Comparison of ENCODE assay signal across 15 cellular contexts in genomic region chr7:7254319-7254718, GRCh38.
DNase-seq lines count a peak whose midpoint lies in the region; ATAC-seq and TF ChIP-seq lines count a peak whose summit lies in the region.
"Had no signal": no experiment of that assay in that cellular context is flagged by ENCODE, and none has a peak within 500 bp of the region (broad histone marks: within the 10 kb centered on the region; RNA-seq: fewer than 3 reads in every experiment).

No MANE protein-coding gene starts in this region.

- H3K4me2 ChIP-seq in OCI-LY1 (ENCODE audit: low read length): no peak overlapping the region

- H3K27me3 Mint-ChIP-seq in CD8-positive, alpha-beta T cell (ENCODE audit: low read depth): no peaks in the 10 kb centered on the region
- H3K27me3 Mint-ChIP-seq in naive thymus-derived CD4-positive, alpha-beta T cell: no peaks in the 10 kb centered on the region
- H3K27me3 Mint-ChIP-seq: CD8-positive, alpha-beta memory T cell; IgD-negative memory B cell had no signal

- 93% methylated on average over 2 of the region's 2 CpGs for WGBS in esophagus muscularis mucosa

- intact Hi-C loops in CD8-positive, alpha-beta T cell (cut with DNase I, micrococcal nuclease): loop anchor here in 1 of 2 experiments (10.0 kb wide), 1 partner anchor 150 kb away; no protein-coding TSS in a partner anchor
- intact Hi-C loops in esophagus muscularis mucosa (cut with DNase I): no loop called here
- intact Hi-C loops in naive thymus-derived CD4-positive, alpha-beta T cell (cut with micrococcal nuclease): no loop called here

- no peaks in the 10 kb centered on the region for H4K20me1 ChIP-seq in OCI-LY1 (ENCODE audit: insufficient read depth, low read length)

- no peaks in the 10 kb centered on the region for H3K9me2 ChIP-seq in OCI-LY1 (ENCODE audit: low read depth, low read length)

- peaks cover 28% of the 10 kb centered on the region for H3K36me3 Mint-ChIP-seq in CD8-positive, alpha-beta T cell
- H3K36me3 Mint-ChIP-seq in naive thymus-derived CD4-positive, alpha-beta T cell: peaks cover 0 to 42% (median 15%) of the 10 kb centered on the region in 5 donors
- H3K36me3 Mint-ChIP-seq: IgD-negative memory B cell had no signal

- no peaks in the 10 kb centered on the region for H3K79me2 ChIP-seq in OCI-LY1 (ENCODE audit: insufficient read depth, low read length)

- peaks cover 23% of the 10 kb centered on the region for H3K4me1 ChIP-seq in CD8-positive, alpha-beta T cell (ENCODE audit: insufficient read depth, low read length)
- peaks cover 100% of the 10 kb centered on the region for H3K4me1 ChIP-seq in OCI-LY1 (ENCODE audit: insufficient read depth, low read length, severe bottlenecking)
- peaks cover 0 to 6% (median 3%) of the 10 kb centered on the region in 4 donors for H3K4me1 ChIP-seq in esophagus muscularis mucosa
- peaks cover 8 to 14% of the 10 kb centered on the region in 2 donors for H3K4me1 ChIP-seq in naive thymus-derived CD4-positive, alpha-beta T cell (ENCODE audit: control insufficient read depth in 2 of 2, insufficient read depth in 2 of 2, low read length in 2 of 2)
- H3K4me1 ChIP-seq: BE2C had no signal

- H3K9ac ChIP-seq in OCI-LY1 (ENCODE audit: low read length): no peak overlapping the region

- H2AFZ ChIP-seq in OCI-LY1 (ENCODE audit: low read length): no peak overlapping the region

- H3K4me3 ChIP-seq in CD8-positive, alpha-beta T cell (ENCODE audit: low read depth, low read length): no peak overlapping the region
- H3K4me3 ChIP-seq in OCI-LY1 (ENCODE audit: low read depth, low read length, poor library complexity, severe bottlenecking) (no peak overlapping the region), esophagus muscularis mucosa (no peak overlapping the region)
- H3K4me3 ChIP-seq in naive thymus-derived CD4-positive, alpha-beta T cell (ENCODE audit: low read length): no peak overlapping the region

- POLR2A ChIA-PET in CD8-positive, alpha-beta T cell (lab: Charles Lee): no interaction called here
- POLR2A ChIA-PET in naive thymus-derived CD4-positive, alpha-beta T cell (lab: Charles Lee): interaction anchor here (0.7 kb wide), 1 partner anchor 10 kb away, joined by 3 read pairs; no protein-coding TSS in a partner anchor

- DNase-seq in CD8-positive, alpha-beta T cell: no peak
- peak; percentile 10 for DNase-seq in esophagus muscularis mucosa (ENCODE audit: extremely low spot score)
- DNase-seq in naive thymus-derived CD4-positive, alpha-beta T cell: no peak
- DNase-seq in effector CD8-positive, alpha-beta T cell (lab: John Stamatoyannopoulos, UW): no peak
- DNase-seq in GM20000 (ENCODE audit: low spot score): no peak
- DNase-seq: BE2C; CD8-positive, alpha-beta memory T cell; GF-D8; GOT3; HCEC 1CT; HFFc6 had no signal

- no peak overlapping the region for H3K27ac ChIP-seq in CD8-positive, alpha-beta T cell (ENCODE audit: low read depth, low read length)
- H3K27ac ChIP-seq in OCI-LY1 (ENCODE audit: low read depth, low read length, poor library complexity, severe bottlenecking) (peak overlapping the region; percentile 99), esophagus muscularis mucosa (replicated peaks in 1 of 4) (no peak overlapping the region)
- H3K27ac ChIP-seq in naive thymus-derived CD4-positive, alpha-beta T cell (ENCODE audit: low read depth, low read length): no peak overlapping the region
- H3K27ac ChIP-seq: C4-2B had no signal

- peak overlapping the region; percentile 34 for H3K27ac Mint-ChIP-seq in CD8-positive, alpha-beta T cell
- H3K27ac Mint-ChIP-seq in naive thymus-derived CD4-positive, alpha-beta T cell: peak overlapping the region in 5 of 9 donors; percentile 44 to 92 (median 82)
- H3K27ac Mint-ChIP-seq: HFFc6 had no signal

- no peaks in the 10 kb centered on the region for H3K9me3 ChIP-seq in CD8-positive, alpha-beta T cell (ENCODE audit: low read length)
- H3K9me3 ChIP-seq in OCI-LY1 (ENCODE audit: low read length) (no peaks in the 10 kb centered on the region), esophagus muscularis mucosa (no peaks in the 10 kb centered on the region)
- no peaks in the 10 kb centered on the region for H3K9me3 ChIP-seq in naive thymus-derived CD4-positive, alpha-beta T cell (ENCODE audit: control insufficient read depth in 2 of 3, low read length in 3 of 3)
- H3K9me3 ChIP-seq: BE2C had no signal

- H3K27me3 ChIP-seq in CD8-positive, alpha-beta T cell (ENCODE audit: insufficient read depth, low read length): no peaks in the 10 kb centered on the region
- H3K27me3 ChIP-seq in OCI-LY1 (ENCODE audit: insufficient read depth, low read length): no peaks in the 10 kb centered on the region
- H3K27me3 ChIP-seq in esophagus muscularis mucosa: no peaks in the 10 kb centered on the region
- no peaks in the 10 kb centered on the region for H3K27me3 ChIP-seq in naive thymus-derived CD4-positive, alpha-beta T cell (ENCODE audit: control insufficient read depth in 2 of 2, insufficient read depth in 2 of 2, low read length in 2 of 2)
- H3K27me3 ChIP-seq: BE2C had no signal

- H3K4me3 Mint-ChIP-seq in CD8-positive, alpha-beta T cell: no peak overlapping the region
- no peak overlapping the region for H3K4me3 Mint-ChIP-seq in naive thymus-derived CD4-positive, alpha-beta T cell
- H3K4me3 Mint-ChIP-seq: CD8-positive, alpha-beta memory T cell; HFFc6 had no signal

- peaks cover 26% of the 10 kb centered on the region for H3K4me1 Mint-ChIP-seq in CD8-positive, alpha-beta T cell (ENCODE audit: low read depth)
- H3K4me1 Mint-ChIP-seq in naive thymus-derived CD4-positive, alpha-beta T cell: peaks cover 10 to 50% (median 37%) of the 10 kb centered on the region in 7 donors

- no peak for TF ChIP-seq CTCF in CD8-positive, alpha-beta T cell (IDR thresholded peaks at IDR 0.05)
- no peak for TF ChIP-seq CTCF in OCI-LY1 (IDR thresholded peaks at IDR 0.05; ENCODE audit: low read length)
- TF ChIP-seq CTCF in esophagus muscularis mucosa (IDR thresholded peaks at IDR 0.05): no peak
- TF ChIP-seq CTCF in GM20000 (IDR thresholded peaks at IDR 0.05; ENCODE audit: extremely low read depth, missing control alignments): no peak

- H3K9me3 Mint-ChIP-seq in CD8-positive, alpha-beta T cell: no peaks in the 10 kb centered on the region
- H3K9me3 Mint-ChIP-seq in naive thymus-derived CD4-positive, alpha-beta T cell: no peaks in the 10 kb centered on the region
- H3K9me3 Mint-ChIP-seq: CD8-positive, alpha-beta memory T cell; HFFc6; IgD-negative memory B cell had no signal

- no peaks in the 10 kb centered on the region for H3K36me3 ChIP-seq in CD8-positive, alpha-beta T cell (ENCODE audit: insufficient read depth, low read length)
- peaks cover 10% of the 10 kb centered on the region for H3K36me3 ChIP-seq in OCI-LY1 (ENCODE audit: insufficient read depth, low read length)
- no peaks in the 10 kb centered on the region for H3K36me3 ChIP-seq in esophagus muscularis mucosa
- peaks cover 0 to 3% (median 0%) of the 10 kb centered on the region in 3 experiments for H3K36me3 ChIP-seq in naive thymus-derived CD4-positive, alpha-beta T cell (ENCODE audit: control insufficient read depth in 2 of 3, insufficient read depth in 3 of 3, low read length in 3 of 3)
- H3K36me3 ChIP-seq: BE2C had no signal

- CTCF ChIA-PET in CD8-positive, alpha-beta T cell (lab: Charles Lee): interaction anchor here (0.5 to 1.2 kb wide), 2 partner anchors 151 to 161 kb away, joined by 4 to 5 read pairs; no protein-coding TSS in a partner anchor
- CTCF ChIA-PET in naive thymus-derived CD4-positive, alpha-beta T cell (lab: Charles Lee): interaction anchor here (0.6 kb wide), 1 partner anchor 306 kb away, joined by 4 read pairs; no protein-coding TSS in a partner anchor

- no peak for TF ChIP-seq EP300 in esophagus muscularis mucosa (IDR thresholded peaks at IDR 0.05)

- ATAC-seq in CD8-positive, alpha-beta T cell: no peak
- no peak for ATAC-seq in naive thymus-derived CD4-positive, alpha-beta T cell
- no peak for ATAC-seq in GM21390 (IDR thresholded peaks at IDR 0.05; ENCODE audit: unreplicated experiment)

- no peak for TF ChIP-seq POLR2A in esophagus muscularis mucosa (IDR thresholded peaks at IDR 0.05; ENCODE audit: low read depth)

- H3F3A ChIP-seq in OCI-LY1 (ENCODE audit: insufficient read depth, low read length): peaks cover 11% of the 10 kb centered on the region; the same call in 1 of the 2 replicates
